ENCODE assay signal across 8 cellular contexts in the genomic region with DNA sequence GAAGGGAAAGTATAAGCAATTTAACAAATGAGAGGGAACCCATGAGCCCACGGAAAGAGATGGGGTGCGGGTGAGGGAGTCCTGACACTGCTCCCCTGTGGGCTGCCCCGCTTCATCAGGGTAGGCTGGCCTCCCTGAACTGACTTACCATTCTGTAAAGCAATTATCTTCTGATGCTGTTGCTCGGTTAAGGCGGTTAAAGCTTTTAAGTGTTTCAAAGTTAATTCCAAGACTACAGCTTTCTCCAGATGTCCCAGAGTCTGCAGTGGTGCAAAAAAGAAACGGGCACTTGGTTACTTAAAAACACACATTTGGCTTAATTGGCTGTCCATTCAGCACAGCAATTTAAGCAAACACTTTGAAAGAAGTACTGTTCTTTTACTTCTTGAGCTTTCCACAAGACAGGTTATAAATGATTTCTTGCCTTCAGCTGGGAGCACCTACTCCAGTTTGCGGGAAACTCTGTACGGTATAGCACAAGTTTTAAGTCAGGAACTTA. TPM values are rescaled to one million over a fixed set of nuclear protein-coding genes. Genes with fewer than 3 reads are reported as not detected.
DNase-seq lines count a peak whose midpoint lies in the region; ATAC-seq and TF ChIP-seq lines count a peak whose summit lies in the region.

No MANE protein-coding gene starts in this region.

- H3K4me2 ChIP-seq in parathyroid adenoma (ENCODE audit: low read length): peak overlapping the region; percentile 71

- ATAC-seq in HG03097 (IDR thresholded peaks at IDR 0.05; ENCODE audit: low FRiP score, unreplicated experiment): no peak

- DNase-seq in Caco-2 (no peak), RPMI7951 (ENCODE audit: low read depth) (peak; percentile 30), epithelial cell of esophagus (ENCODE audit: low read depth) (no peak), GM13977 (ENCODE audit: low spot score) (no peak), mucosa of gallbladder (ENCODE audit: low spot score) (no peak)
- no peak for DNase-seq in effector CD8-positive, alpha-beta T cell (lab: John Stamatoyannopoulos, UW)

- H3K36me3 Mint-ChIP-seq in Caco-2 (ENCODE audit: insufficient read depth, unreplicated experiment): peaks cover 8% of the 10 kb centered on the region

- H3K27ac ChIP-seq in parathyroid adenoma: no peak overlapping the region

- intact Hi-C loops in Caco-2 (cut with micrococcal nuclease; ENCODE audit: unreplicated experiment): loop anchor here (2.0 to 5.0 kb wide), 3 partner anchors 151 to 509 kb away; no protein-coding TSS in a partner anchor

- peaks cover 32% of the 10 kb centered on the region for H3K27me3 Mint-ChIP-seq in Caco-2 (ENCODE audit: insufficient read depth, unreplicated experiment)

- peaks cover 28% of the 10 kb centered on the region for H3K4me1 Mint-ChIP-seq in Caco-2 (ENCODE audit: low read depth, unreplicated experiment)

- POLR2A ChIA-PET in Caco-2 (lab: Charles Lee): no interaction called here

- no peaks in the 10 kb centered on the region for H3K9me3 Mint-ChIP-seq in Caco-2 (ENCODE audit: unreplicated experiment)

- BruUV-seq in Caco-2 (replicated peaks; lab: Mats Ljungman, UMichigan): no TSS peak

- H3K36me3 ChIP-seq in Caco-2 (ENCODE audit: control insufficient read depth, insufficient read depth, low read length): no peaks in the 10 kb centered on the region
- H3K36me3 ChIP-seq in parathyroid adenoma (ENCODE audit: control insufficient read depth, insufficient read depth, low read length): no peaks in the 10 kb centered on the region

- H3K27me3 ChIP-seq in Caco-2 (replicated peaks; ENCODE audit: control insufficient read depth, insufficient read depth, low read length) (peaks cover 13% of the 10 kb centered on the region), parathyroid adenoma (ENCODE audit: control insufficient read depth, insufficient read depth, low read length) (no peaks in the 10 kb centered on the region)

- in situ Hi-C loops in GM13977 (cut with MboI; ENCODE audit: low pct_unique_long_range_greater_than_20kb, low sequenced_read_pairs, unreplicated experiment): no loop called here

- peak overlapping the region; percentile 75 for H3K4me3 Mint-ChIP-seq in Caco-2 (ENCODE audit: unreplicated experiment)

- TF ChIP-seq CTCF in Caco-2 (IDR thresholded peaks at IDR 0.05; ENCODE audit: insufficient read depth in 1 of 2, low read depth in 1 of 2, low read length in 1 of 2, severe bottlenecking in 1 of 2, unreplicated experiment in 1 of 2) (no peak), epithelial cell of esophagus (IDR thresholded peaks at IDR 0.05; ENCODE audit: insufficient read depth, low read depth, low read length, missing control alignments) (no peak), parathyroid adenoma (IDR thresholded peaks at IDR 0.05) (no peak), GM13977 (IDR thresholded peaks at IDR 0.05; ENCODE audit: extremely low read depth, insufficient read depth, missing control alignments) (no peak)

- H3K9ac ChIP-seq in parathyroid adenoma: no peak overlapping the region

- H2AFZ ChIP-seq in parathyroid adenoma: no peak overlapping the region

- no peak overlapping the region; the same call in 1 of the 2 replicates for H3K4me3 ChIP-seq in Caco-2 (ENCODE audit: low read depth, low read length)
- peak overlapping the region; percentile 49 for H3K4me3 ChIP-seq in epithelial cell of esophagus (ENCODE audit: low read length)
- H3K4me3 ChIP-seq in parathyroid adenoma (ENCODE audit: low read depth, low read length): peak overlapping the region; percentile 39

- CTCF ChIA-PET in Caco-2 (lab: Charles Lee): interaction anchor here (0.6 to 3.1 kb wide), 7 partner anchors 8 to 578 kb away, joined by 3 to 12 read pairs (median 4); no protein-coding TSS in a partner anchor

- H3K4me1 ChIP-seq in Caco-2 (peaks cover 21% of the 10 kb centered on the region), parathyroid adenoma (peaks cover 4% of the 10 kb centered on the region)

- H3K27ac Mint-ChIP-seq in Caco-2 (ENCODE audit: unreplicated experiment): no peak overlapping the region

- H3K9me3 ChIP-seq in Caco-2: no peaks in the 10 kb centered on the region
- H3K9me3 ChIP-seq in parathyroid adenoma (ENCODE audit: control insufficient read depth, low read length): no peaks in the 10 kb centered on the region

- no peaks in the 10 kb centered on the region for H3K79me2 ChIP-seq in parathyroid adenoma

RNA-seq across cellular contexts. Expression of gene BHLHE41, which starts 1.3 kb away (rescaled TPM):
- total RNA-seq in Caco-2 (2022): 3.2 and 4.4 TPM in 2 replicates
- total RNA-seq in RPMI7951 (2014; rRNA removed; shearing (Covaris generic)): 7.8 and 9.1 TPM in 2 replicates
- total RNA-seq in mucosa of gallbladder: 99.6 TPM
